Comparison of ENCODE assay signal across 10 cellular contexts in the genomic region with DNA sequence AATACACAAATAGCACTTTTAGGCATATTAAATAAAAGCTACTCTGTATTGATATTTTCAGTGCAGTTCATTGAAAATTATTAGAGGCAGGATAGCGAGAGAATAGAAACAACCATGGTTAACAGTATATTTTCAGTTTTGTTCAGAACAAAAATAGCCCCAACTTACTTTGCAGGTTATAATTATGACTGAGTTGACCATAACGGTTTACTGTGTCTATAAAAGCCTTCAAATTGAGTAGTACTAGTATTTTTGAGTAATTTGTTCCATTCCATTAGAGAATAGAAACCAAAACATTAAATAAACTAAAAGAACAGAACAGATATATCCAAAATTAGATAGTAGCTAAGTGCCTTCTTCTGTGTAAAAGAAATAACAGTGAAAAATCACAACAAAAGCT.
DNase-seq lines count a peak whose midpoint lies in the region; ATAC-seq and TF ChIP-seq lines count a peak whose summit lies in the region.
"Had no signal": no experiment of that assay in that cellular context is flagged by ENCODE, and none has a peak within 500 bp of the region (broad histone marks: within the 10 kb centered on the region; RNA-seq: fewer than 3 reads in every experiment).

No MANE protein-coding gene starts in this region.

- no peaks in the 10 kb centered on the region for H3K36me3 ChIP-seq in body of pancreas (replicated peaks in 1 of 2; ENCODE audit: insufficient read depth in 1 of 2, low read depth in 2 of 2)

- no peak for TF ChIP-seq POLR2A in body of pancreas (IDR thresholded peaks at IDR 0.05)

- no peaks in the 10 kb centered on the region for H3K9me3 ChIP-seq in body of pancreas

- WGBS in body of pancreas, 2 donors = 88 to 89% methylated on average over 2 of the region's 2 CpGs

- no peaks in the 10 kb centered on the region for H3K27me3 ChIP-seq in body of pancreas

- TF ChIP-seq CTCF in body of pancreas (IDR thresholded peaks at IDR 0.05) = no peak

- no peaks in the 10 kb centered on the region for H3K4me1 ChIP-seq in body of pancreas

- intact Hi-C loops in body of pancreas (cut with DNase I) = no loop called here

- DNase-seq in body of pancreas (no peak), NCI-H510A treated with DMSO at 0.1 percent for 48 hours (lab: John Stamatoyannopoulos, UW) (no peak), NCI-H524 (lab: John Stamatoyannopoulos, UW) (no peak), HCEC 1CT (no peak)
- DNase-seq: C1 segment of cervical spinal cord, retina had no signal

- ATAC-seq in GM18873 (IDR thresholded peaks at IDR 0.05; ENCODE audit: low FRiP score, unreplicated experiment) = peak; percentile 56
- peak; percentile 85 for ATAC-seq in GM21619 (IDR thresholded peaks at IDR 0.05; ENCODE audit: unreplicated experiment)
- peak; percentile 97 for ATAC-seq in HG03025 (IDR thresholded peaks at IDR 0.05; ENCODE audit: low FRiP score, unreplicated experiment)
- ATAC-seq in HG03575 (IDR thresholded peaks at IDR 0.05; ENCODE audit: extremely low read depth, insufficient number of reproducible peaks, low FRiP score, unreplicated experiment) = peak; percentile 83
- no peak for ATAC-seq in body of pancreas

- no peak overlapping the region for H3K27ac ChIP-seq in body of pancreas

- H3K4me3 ChIP-seq in body of pancreas = no peak overlapping the region
